In genomic region chr6:10535198-10535597, GRCh38 we compare ENCODE assay signal across 19 cellular contexts. TPM values are rescaled to one million over a fixed set of nuclear protein-coding genes. Genes with fewer than 3 reads are reported as not detected.
DNase-seq lines count a peak whose midpoint lies in the region; ATAC-seq and TF ChIP-seq lines count a peak whose summit lies in the region.
"Had no signal": no experiment of that assay in that cellular context is flagged by ENCODE, and none has a peak within 500 bp of the region (broad histone marks: within the 10 kb centered on the region; RNA-seq: fewer than 3 reads in every experiment).

No MANE protein-coding gene starts in this region.

- H3K27ac ChIP-seq in CD8-positive, alpha-beta memory T cell (ENCODE audit: low read depth, low read length): no peak overlapping the region
- H3K27ac ChIP-seq in GM23338 (ENCODE audit: low read depth): 0 out of 2 replicates have a peak overlapping the region, but pooled peaks have one; percentile 45
- H3K27ac ChIP-seq in OCI-LY7 (ENCODE audit: low read depth, low read length, poor library complexity, severe bottlenecking): peak overlapping the region; percentile 95
- H3K27ac ChIP-seq in neutrophil: peak overlapping the region; percentile 83
- H3K27ac ChIP-seq: SK-N-MC had no signal

- no peak for DNase-seq in CD8-positive, alpha-beta memory T cell
- no peak for DNase-seq in GM23338 (ENCODE audit: low spot score)
- peak; percentile 61 for DNase-seq in OCI-LY7 (ENCODE audit: low spot score)
- DNase-seq in NCI-H2196 (lab: John Stamatoyannopoulos, UW; ENCODE audit: unreplicated experiment): no peak
- DNase-seq: activated CD4-positive, alpha-beta T cell treated with anti-CD3 and anti-CD28 coated beads, Interleukin-2, amount 10 ng/mL, durations not matched to agents 24 days and 14 days; activated effector memory CD4-positive, alpha-beta T cell treated with Interleukin-2 at 50 U/mL for 16 hours; central memory CD4-positive, alpha-beta T cell; GDM1; MG63; NCI-H187; NCI-H446; T1000 had no signal

- H3K9me3 Mint-ChIP-seq in CD8-positive, alpha-beta memory T cell: peaks cover 0 to 3% (median 0%) of the 10 kb centered on the region in 5 donors
- H3K9me3 Mint-ChIP-seq in GM23338: no peaks in the 10 kb centered on the region
- H3K9me3 Mint-ChIP-seq: activated CD4-positive, alpha-beta T cell treated with anti-CD3 and anti-CD28 coated beads, Interleukin-2, amount 10 ng/mL, durations not matched to agents 24 days and 14 days had no signal

- BruUV-seq in OCI-LY7 (replicated peaks; lab: Mats Ljungman, UMichigan): no TSS peak

- H2AFZ ChIP-seq in GM23338 (no peak overlapping the region; the same call in 1 of the 2 replicates), OCI-LY7 (ENCODE audit: low read length) (peak overlapping the region; percentile 1; the same call in 1 of the 2 replicates)

- H3K27me3 ChIP-seq in CD8-positive, alpha-beta memory T cell (ENCODE audit: insufficient read depth, low read length, poor library complexity, severe bottlenecking): no peaks in the 10 kb centered on the region
- no peaks in the 10 kb centered on the region for H3K27me3 ChIP-seq in GM23338 (ENCODE audit: insufficient read depth)
- peaks cover 8% of the 10 kb centered on the region for H3K27me3 ChIP-seq in neutrophil
- H3K27me3 ChIP-seq: MG63 had no signal

- intact Hi-C loops in OCI-LY7 (cut with micrococcal nuclease; ENCODE audit: unreplicated experiment): loop anchor here (10.0 kb wide), 1 partner anchor 850 kb away; no protein-coding TSS in a partner anchor

- CTCF ChIA-PET in CD8-positive, alpha-beta memory T cell (lab: Charles Lee): interaction anchor here (1.5 kb wide), 1 partner anchor 25 kb away, joined by 3 read pairs; no protein-coding TSS in a partner anchor
- CTCF ChIA-PET in OCI-LY7 (lab: Charles Lee; ENCODE audit: unreplicated experiment): no interaction called here

- no peak for ATAC-seq in GM23338
- ATAC-seq in HG02938 (IDR thresholded peaks at IDR 0.05; ENCODE audit: unreplicated experiment): no peak
- no peak for ATAC-seq in HG02642 (IDR thresholded peaks at IDR 0.05; ENCODE audit: poor library complexity, unreplicated experiment)
- ATAC-seq: esophagus mucosa, left lobe of liver, sciatic nerve had no signal

- H3K4me1 Mint-ChIP-seq in CD8-positive, alpha-beta memory T cell: peaks cover 39 to 76% (median 74%) of the 10 kb centered on the region in 3 donors
- H3K4me1 Mint-ChIP-seq in GM23338: peaks cover 19% of the 10 kb centered on the region

- POLR2A ChIA-PET in CD8-positive, alpha-beta memory T cell (lab: Charles Lee): no interaction called here
- POLR2A ChIA-PET in OCI-LY7 (lab: Charles Lee): interaction anchor here (0.6 to 1.5 kb wide), 6 partner anchors 12 to 573 kb away, joined by 3 to 11 read pairs (median 4); partner anchors contain the start of genes PAK1IP1 and TMEM14B

- peaks cover 6 to 16% (median 11%) of the 10 kb centered on the region in 3 donors for H3K36me3 Mint-ChIP-seq in CD8-positive, alpha-beta memory T cell
- peaks cover 6% of the 10 kb centered on the region; the same call in 1 of the 3 replicates for H3K36me3 Mint-ChIP-seq in GM23338 (ENCODE audit: low read depth)

- H3K79me2 ChIP-seq in GM23338 (replicated peaks; ENCODE audit: insufficient read depth) (no peaks in the 10 kb centered on the region; the same call in 1 of the 2 replicates), OCI-LY7 (ENCODE audit: insufficient read depth, low read depth, low read length) (peaks cover 88% of the 10 kb centered on the region)

- H3K4me1 ChIP-seq in CD8-positive, alpha-beta memory T cell (ENCODE audit: insufficient read depth, low read length): peaks cover 11% of the 10 kb centered on the region
- H3K4me1 ChIP-seq in GM23338 (ENCODE audit: insufficient read depth): no peaks in the 10 kb centered on the region
- peaks cover 79% of the 10 kb centered on the region for H3K4me1 ChIP-seq in OCI-LY7 (ENCODE audit: insufficient read depth, low read length, poor library complexity, severe bottlenecking)
- peaks cover 37 to 39% of the 10 kb centered on the region in 2 experiments for H3K4me1 ChIP-seq in neutrophil (ENCODE audit: control insufficient read depth in 1 of 2, insufficient read depth in 1 of 2, low read depth in 1 of 2, low read length in 1 of 2)

- H3K27ac Mint-ChIP-seq in CD8-positive, alpha-beta memory T cell: no peak overlapping the region
- H3K27ac Mint-ChIP-seq in GM23338: no peak overlapping the region
- H3K27ac Mint-ChIP-seq: activated CD4-positive, alpha-beta T cell treated with anti-CD3 and anti-CD28 coated beads, Interleukin-2, amount 10 ng/mL, durations not matched to agents 24 days and 14 days had no signal

- no peak overlapping the region for H3K4me2 ChIP-seq in GM23338
- H3K4me2 ChIP-seq in OCI-LY7 (ENCODE audit: low read length): peak overlapping the region; percentile 75

- peaks cover 0 to 5% of the 10 kb centered on the region in 2 donors for H3K27me3 Mint-ChIP-seq in CD8-positive, alpha-beta memory T cell
- H3K27me3 Mint-ChIP-seq in GM23338 (ENCODE audit: insufficient read depth, low read depth, poor library complexity): peaks cover 6% of the 10 kb centered on the region
- H3K27me3 Mint-ChIP-seq: activated CD4-positive, alpha-beta T cell treated with anti-CD3 and anti-CD28 coated beads, Interleukin-2, amount 10 ng/mL, durations not matched to agents 24 days and 14 days had no signal

- H3F3A ChIP-seq in GM23338 (replicated peaks; ENCODE audit: low read depth): peaks cover 7% of the 10 kb centered on the region; the same call in 1 of the 2 replicates

- H3K4me3 Mint-ChIP-seq in CD8-positive, alpha-beta memory T cell: peak overlapping the region in 4 of 7 donors; percentile 6 to 65 (median 18)
- no peak overlapping the region for H3K4me3 Mint-ChIP-seq in GM23338
- H3K4me3 Mint-ChIP-seq: activated CD4-positive, alpha-beta T cell treated with anti-CD3 and anti-CD28 coated beads, Interleukin-2, amount 10 ng/mL, durations not matched to agents 24 days and 14 days had no signal

- no peaks in the 10 kb centered on the region for H3K9me3 ChIP-seq in CD8-positive, alpha-beta memory T cell (ENCODE audit: low read length)
- H3K9me3 ChIP-seq in OCI-LY7 (ENCODE audit: low read length): no peaks in the 10 kb centered on the region
- H3K9me3 ChIP-seq in neutrophil: no peaks in the 10 kb centered on the region
- H3K9me3 ChIP-seq: MG63 had no signal

- H3K9me2 ChIP-seq in GM23338 (ENCODE audit: insufficient read depth): no peaks in the 10 kb centered on the region; the same call in 1 of the 2 replicates
- no peaks in the 10 kb centered on the region for H3K9me2 ChIP-seq in OCI-LY7 (ENCODE audit: insufficient read depth, low read length)

- H3K4me3 ChIP-seq in CD8-positive, alpha-beta memory T cell (ENCODE audit: low read length): no peak overlapping the region
- H3K4me3 ChIP-seq in GM23338: no peak overlapping the region
- H3K4me3 ChIP-seq in OCI-LY7 (ENCODE audit: low read depth, low read length, poor library complexity, severe bottlenecking): peak overlapping the region; percentile 89
- H3K4me3 ChIP-seq in neutrophil (ENCODE audit: low read depth in 1 of 2, low read length in 1 of 2): peak overlapping the region; percentile 15 to 17
- H3K4me3 ChIP-seq: MG63, SK-N-MC had no signal

- H4K20me1 ChIP-seq in GM23338 (replicated peaks; ENCODE audit: insufficient read depth): no peaks in the 10 kb centered on the region
- H4K20me1 ChIP-seq in OCI-LY7 (ENCODE audit: insufficient read depth, low read length): no peaks in the 10 kb centered on the region

- no peaks in the 10 kb centered on the region for H3K36me3 ChIP-seq in CD8-positive, alpha-beta memory T cell (ENCODE audit: insufficient read depth, low read length)
- H3K36me3 ChIP-seq in GM23338 (ENCODE audit: insufficient read depth): no peaks in the 10 kb centered on the region
- peaks cover 12% of the 10 kb centered on the region; the same call in 1 of the 2 replicates for H3K36me3 ChIP-seq in OCI-LY7 (ENCODE audit: insufficient read depth, low read length)
- H3K36me3 ChIP-seq in neutrophil: no peaks in the 10 kb centered on the region
- H3K36me3 ChIP-seq: MG63 had no signal

- TF ChIP-seq CTCF in GM23338 (conservative IDR thresholded peaks at IDR 0.05; ENCODE audit: low read depth in 2 of 2) (no peak), OCI-LY7 (conservative IDR thresholded peaks at IDR 0.05; ENCODE audit: low read length) (no peak), neutrophil (IDR thresholded peaks at IDR 0.05) (no peak)

TF ChIP-seq in GM23338, 12 proteins besides CTCF, POLR2A, EP300 and RAD21 (continues in another document):
- TF ChIP-seq EZH2 (IDR thresholded peaks at IDR 0.05; ENCODE audit: low read depth, unreplicated experiment): no peak

RNA-seq across cellular contexts. Expression of gene GCNT2, which starts 14.0 kb away (rescaled TPM):
- total RNA-seq in CD8-positive, alpha-beta memory T cell: 1 to 10 TPM; 1.3 to 1.4 TPM
- polyA plus RNA-seq in CD8-positive, alpha-beta memory T cell: 1.4 TPM
- total RNA-seq in GM23338 (2014; rRNA removed; shearing (Covaris generic)): 135 and 137 TPM in 2 replicates
- 27.2 and 28.3 TPM in 2 replicates for polyA plus RNA-seq in GM23338 (2016; fragmentation: Nextera tagmentation; extraction: Ambion mirVana)
- 15.4 and 17.4 TPM in 2 replicates for total RNA-seq in OCI-LY7 (2014; rRNA removed; shearing (Covaris generic))
- 23.8 and 25.2 TPM in 2 replicates for total RNA-seq in OCI-LY7 (2022)

Comparison
In these comparisons a context has a peak if more than half of its experiments do, and no peak if none do; other contexts are left out.
1. H3K4me3 ChIP-seq: peak in OCI-LY7 (single experiment) and neutrophil (2 of 2); none in CD8-positive, alpha-beta memory T cell (single experiment) and GM23338 (single experiment).
2. RNA of gene GCNT2, which starts 14.0 kb away (total RNA-seq): 135 to 137 TPM in GM23338 and 15.4 to 25.2 TPM in OCI-LY7; 1.3 to 1.4 TPM in CD8-positive, alpha-beta memory T cell; every median in the first group is over 4 times any median in the second.